ENCODE assay signal across 16 cellular contexts in genomic region chr5:78544531-78545200, GRCh38.
DNase-seq lines count a peak whose midpoint lies in the region; FAIRE-seq and TF ChIP-seq lines count a peak whose summit lies in the region.
"Had no signal": no experiment of that assay in that cellular context is flagged by ENCODE, and none has a peak within 500 bp of the region (broad histone marks: within the 10 kb centered on the region; RNA-seq: fewer than 3 reads in every experiment).

No MANE protein-coding gene starts in this region.

- H3K4me3 ChIP-seq in cardiac muscle cell = no peak overlapping the region

- DNase-seq in cardiac muscle cell (ENCODE audit: low read depth in 1 of 2, low spot score in 1 of 2) (peak in 1 of 2 donors; percentile 91), cardiac septum (ENCODE audit: low spot score) (no peak), amniotic epithelial cell (ENCODE audit: low read depth) (peak; percentile 61), islet precursor cell (peak; percentile 60), urothelium cell line (ENCODE audit: low spot score) (peak; percentile 53), NCI-H187 treated with DMSO at 0.1 percent for 48 hours (lab: John Stamatoyannopoulos, UW) (no peak), SW 1271 (lab: John Stamatoyannopoulos, UW) (no peak), GDM1 (lab: John Stamatoyannopoulos, UW) (no peak)
- DNase-seq: ACHN, foreskin keratinocyte, left colon, NCI-H187, PC-3, posterior cingulate gyrus had no signal

- H3K36me3 ChIP-seq in cardiac muscle cell = peaks cover 7% of the 10 kb centered on the region

- no peak for FAIRE-seq in urothelium cell line (lab: Jason Lieb, UNC)
- FAIRE-seq: bronchial epithelial cell, G401.6 had no signal

- H3K4me1 ChIP-seq in cardiac muscle cell (ENCODE audit: low read depth) = peaks cover 81% of the 10 kb centered on the region
- H3K4me1 ChIP-seq: foreskin keratinocyte had no signal

- no peaks in the 10 kb centered on the region for H3K9me3 ChIP-seq in cardiac muscle cell (ENCODE audit: low read depth)

- TF ChIP-seq CTCF in cardiac muscle cell (IDR thresholded peaks at IDR 0.05; ENCODE audit: low read depth, low read length) = no peak

- peak overlapping the region; percentile 70 for H3K27ac ChIP-seq in cardiac muscle cell
- H3K27ac ChIP-seq: foreskin keratinocyte had no signal

- no peaks in the 10 kb centered on the region for H3K27me3 ChIP-seq in cardiac muscle cell
- H3K27me3 ChIP-seq: foreskin keratinocyte had no signal

- intact Hi-C loops in cardiac septum (cut with DNase I) = loop anchor here (5.0 kb wide), 2 partner anchors 53 to 363 kb away; no protein-coding TSS in a partner anchor

Comparison
In these comparisons a context has a peak if more than half of its experiments do, and no peak if none do; other contexts are left out.
1. DNase-seq: peak in amniotic epithelial cell (single experiment), islet precursor cell (single experiment) and urothelium cell line (single experiment); none in cardiac septum (single experiment), NCI-H187 treated with DMSO at 0.1 percent for 48 hours (single experiment), SW 1271 (0 of 2) and GDM1 (single experiment).